In genomic region chr20:31909253-31910070, GRCh38 we compare ENCODE assay signal across 1 cellular context.
TF ChIP-seq lines count a peak whose summit lies in the region.

No MANE protein-coding gene starts in this region.

TF ChIP-seq in K562, 482 proteins besides CTCF, POLR2A, EP300 and RAD21 (continued from another document):
- TF ChIP-seq CHD7 (IDR thresholded peaks at IDR 0.05; ENCODE audit: low read depth, low read length) (no peak), RNF219 (CRISPR knock-in tag; IDR thresholded peaks at IDR 0.05) (no peak), PTBP1 (IDR thresholded peaks at IDR 0.05; ENCODE audit: low read depth, low read length) (no peak), BCLAF1 (IDR thresholded peaks at IDR 0.05; ENCODE audit: borderline replicate concordance in 1 of 2, control insufficient read depth in 1 of 2, low read depth in 2 of 2, low read length in 1 of 2) (no peak), E2F3 (CRISPR knock-in tag; IDR thresholded peaks at IDR 0.05) (no peak), ZNF431 (CRISPR knock-in tag; IDR thresholded peaks at IDR 0.05) (no peak), ZBTB8A (IDR thresholded peaks at IDR 0.05; ENCODE audit: partially characterized antibody) (no peak), SMAD2 (IDR thresholded peaks at IDR 0.05; ENCODE audit: low read depth, low read length) (no peak), ADNP (tag; IDR thresholded peaks at IDR 0.05) (peak; percentile 64; the same call in 1 of the 2 replicates), ZBTB33 (CRISPR knock-in tag; IDR thresholded peaks at IDR 0.05) (0 out of 2 replicates have a peak, but pooled peaks have one; percentile 24), ZBTB9 (CRISPR knock-in tag; IDR thresholded peaks at IDR 0.05) (no peak), MIER1 (IDR thresholded peaks at IDR 0.05; ENCODE audit: low read depth) (no peak), ZNF79 (CRISPR knock-in tag; IDR thresholded peaks at IDR 0.05; ENCODE audit: low read depth) (no peak), NR2C1 (IDR thresholded peaks at IDR 0.05) (peak; percentile 91), NR2C1 (tag; IDR thresholded peaks at IDR 0.05) (peak; percentile 93)
TF ChIP-seq in K562: peak in this region for 10.
